Comparison of ENCODE assay signal across 8 cellular contexts in the genomic region with DNA sequence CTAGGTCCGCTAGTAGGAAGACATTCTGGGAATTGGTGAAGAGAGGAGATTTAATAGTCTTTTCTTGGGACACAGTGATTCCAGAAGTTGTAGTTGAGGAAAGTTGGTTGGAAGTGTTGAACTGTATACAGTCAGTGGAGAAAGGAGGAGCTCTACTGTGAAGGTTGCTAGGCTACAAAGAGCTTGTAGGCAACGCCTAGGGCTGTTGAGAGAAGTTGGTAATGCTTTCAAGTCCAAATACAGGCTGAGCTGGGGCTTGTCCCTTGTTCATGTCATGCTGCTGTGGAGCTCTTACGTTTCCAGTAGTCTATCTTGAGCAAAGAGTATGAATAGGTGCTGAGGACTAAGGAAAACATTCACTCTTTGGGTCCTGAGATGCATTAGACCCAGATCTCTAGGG. TPM values are rescaled to one million over a fixed set of nuclear protein-coding genes. Genes with fewer than 3 reads are reported as not detected.
DNase-seq lines count a peak whose midpoint lies in the region; TF ChIP-seq lines count a peak whose summit lies in the region.

No MANE protein-coding gene starts in this region.

- H3K4me1 ChIP-seq in SJSA1 (replicated peaks): peaks cover 7% of the 10 kb centered on the region
- peaks cover 8% of the 10 kb centered on the region for H3K4me1 ChIP-seq in ovary (ENCODE audit: insufficient read depth)

- peak; percentile 24 for DNase-seq in DMS 273 (lab: John Stamatoyannopoulos, UW; ENCODE audit: unreplicated experiment)
- no peak for DNase-seq in DMS 273 treated with DMSO at 0.1 percent for 48 hours (lab: John Stamatoyannopoulos, UW)
- DNase-seq in SJSA1 (ENCODE audit: low read depth in 1 of 2, low spot score in 2 of 2): no peak
- DNase-seq in fibroblast of peridontal ligament (ENCODE audit: extremely low read depth): peak; percentile 37
- DNase-seq in ovary: no peak
- no peak for DNase-seq in medulla oblongata (ENCODE audit: extremely low spot score)
- no peak for DNase-seq in A172 (ENCODE audit: low spot score)
- DNase-seq in NOMO-1 (lab: John Stamatoyannopoulos, UW; ENCODE audit: unreplicated experiment in 2 of 2): no peak

- H3K36me3 ChIP-seq in SJSA1 (no peaks in the 10 kb centered on the region), ovary (no peaks in the 10 kb centered on the region)

- no peaks in the 10 kb centered on the region for H3K9me3 ChIP-seq in SJSA1 (replicated peaks)
- no peaks in the 10 kb centered on the region for H3K9me3 ChIP-seq in ovary

- no peak for TF ChIP-seq CTCF in ovary (IDR thresholded peaks at IDR 0.05)

- H3K27ac ChIP-seq in SJSA1: no peak overlapping the region
- H3K27ac ChIP-seq in ovary: no peak overlapping the region

- TF ChIP-seq EP300 in ovary (IDR thresholded peaks at IDR 0.05): no peak

- 37 to 51% (median 43%) methylated on average over 3 of the region's 3 CpGs for WGBS in ovary, 3 donors

- H3K27me3 ChIP-seq in SJSA1 (replicated peaks): no peaks in the 10 kb centered on the region
- no peaks in the 10 kb centered on the region for H3K27me3 ChIP-seq in ovary

- no peak for TF ChIP-seq POLR2A in ovary (IDR thresholded peaks at IDR 0.05)

- H3K4me3 ChIP-seq in SJSA1 (peak overlapping the region; percentile 72), ovary (peak overlapping the region; percentile 89)

- intact Hi-C loops in ovary (cut with DNase I): no loop called here

RNA-seq across cellular contexts. Expression of a gene that starts 1.1 kb away (rescaled TPM):
- 4.6 and 9.7 TPM in 2 replicates for total RNA-seq in SJSA1 (2014; rRNA removed; shearing (Covaris generic))
- total RNA-seq in ovary: 10 to 100 TPM; 21.5 to 79.3 (median 49.8) TPM
- polyA plus RNA-seq in ovary: 10 to 100 TPM in 1 of 2 donors, 1 to 10 TPM in 1; 9.1 to 16.0 TPM
- total RNA-seq in A172 (2014; rRNA removed; shearing (Covaris generic)): 9.2 and 10.5 TPM in 2 replicates

Comparison
In these comparisons a context has a peak if more than half of its experiments do, and no peak if none do; other contexts are left out.
1. DNase-seq: peak in DMS 273 (single experiment) and fibroblast of peridontal ligament (single experiment); none in DMS 273 treated with DMSO at 0.1 percent for 48 hours (single experiment), SJSA1 (0 of 2), ovary (0 of 5), medulla oblongata (single experiment), A172 (single experiment) and NOMO-1 (0 of 2).